ENCODE assay signal across 8 cellular contexts in genomic region chr12:4320859-4321701, GRCh38. TPM values are rescaled to one million over a fixed set of nuclear protein-coding genes. Genes with fewer than 3 reads are reported as not detected.
A peak's percentile ranks its signal among the peaks of the same experiment; 100 is the strongest.
DNase-seq lines count a peak whose midpoint lies in the region; ATAC-seq lines count a peak whose summit lies in the region.

A gene with protein sequence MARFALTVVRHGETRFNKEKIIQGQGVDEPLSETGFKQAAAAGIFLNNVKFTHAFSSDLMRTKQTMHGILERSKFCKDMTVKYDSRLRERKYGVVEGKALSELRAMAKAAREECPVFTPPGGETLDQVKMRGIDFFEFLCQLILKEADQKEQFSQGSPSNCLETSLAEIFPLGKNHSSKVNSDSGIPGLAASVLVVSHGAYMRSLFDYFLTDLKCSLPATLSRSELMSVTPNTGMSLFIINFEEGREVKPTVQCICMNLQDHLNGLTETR (plus strand): TSS chr12:4321213. CDS start chr12:4321272, 59 bp downstream.

- ATAC-seq in GM19372 (IDR thresholded peaks at IDR 0.05; ENCODE audit: low read depth, unreplicated experiment) (peak; percentile 97), HG03521 (IDR thresholded peaks at IDR 0.05; ENCODE audit: unreplicated experiment) (peak; percentile 95), left lobe of liver (peak; percentile 99)

- DNase-seq in C1 segment of cervical spinal cord (lab: John Stamatoyannopoulos, UW) (peak; percentile 43 to 96 (median 88)), NCI-H69 (lab: John Stamatoyannopoulos, UW) (peak; percentile 99), dedifferentiated amniotic fluid mesenchymal stem cell (ENCODE audit: extremely low spot score) (peak; percentile 95), left lobe of liver (ENCODE audit: low spot score) (peak; percentile 94)
- DNase-seq in activated CD4-positive, alpha-beta T cell treated with anti-CD3 and anti-CD28 coated beads, Interleukin-2, amount 50 U/mL, for 1 hour, result peak; percentile 85
- peak; percentile 92 for DNase-seq in stimulated activated CD4-positive, alpha-beta T cell treated with anti-CD3 and anti-CD28 coated beads, Interleukin-2, amount 100 ng/mL, for 24 hours

RNA-seq across cellular contexts. Expression of the gene that starts here (rescaled TPM):
- total RNA-seq in left lobe of liver, result 3.0 TPM

Comparison
In these comparisons a context has a peak if more than half of its experiments do, and no peak if none do; other contexts are left out.
1. Peak in every context shown above with its lines: DNase-seq and ATAC-seq.